16 cellular contexts compared by ENCODE assay signal in genomic region chr11:76049506-76049905, GRCh38.
"Had no signal": no experiment of that assay in that cellular context is flagged by ENCODE, and none has a peak within 500 bp of the region (broad histone marks: within the 10 kb centered on the region; RNA-seq: fewer than 3 reads in every experiment).

No MANE protein-coding gene starts in this region.

- H3K36me3 Mint-ChIP-seq: natural killer cell had no signal

- DNase-seq: dermis blood vessel endothelial cell; esophagus squamous epithelium; gastrocnemius medialis; heart right ventricle; left ventricle myocardium inferior; lower lobe of right lung; natural killer cell; sigmoid colon; stimulated activated CD4-positive, alpha-beta T cell treated with anti-CD3 and anti-CD28 coated beads, Interleukin-4, amount 100 ng/mL, for 4 hours; upper lobe of right lung had no signal

- FAIRE-seq: keratinocyte had no signal

- H3K27me3 Mint-ChIP-seq: memory B cell; stimulated activated naive B cell treated with anti-CD40 and anti-IgM and Interleukin-4, amounts not matched to agents 10 μg/mL and 1 μg/mL and 100 μg/mL, for 72 hours; stimulated activated naive CD8-positive, alpha-beta T cell treated with anti-CD3 and anti-CD28 coated beads, Interleukin-15, amount 100 ng/mL, for 72 hours had no signal

- H3K4me3 Mint-ChIP-seq: memory B cell; mesothelial cell of epicardium; natural killer cell; neural crest cell; stimulated activated naive B cell treated with anti-CD40 and anti-IgM and Interleukin-4, amounts not matched to agents 10 μg/mL and 1 μg/mL and 100 μg/mL, for 72 hours; stimulated activated naive CD8-positive, alpha-beta T cell treated with anti-CD3 and anti-CD28 coated beads, Interleukin-15, amount 100 ng/mL, for 72 hours had no signal

- ATAC-seq: gastrocnemius medialis; heart right ventricle; lower lobe of right lung; natural killer cell; stimulated activated naive B cell treated with anti-CD40 and anti-IgM and Interleukin-4, amounts not matched to agents 10 μg/mL and 1 μg/mL and 100 μg/mL, for 72 hours; stimulated activated naive CD8-positive, alpha-beta T cell treated with anti-CD3 and anti-CD28 coated beads, Interleukin-15, amount 100 ng/mL, for 72 hours; upper lobe of right lung had no signal

- H3K9me3 Mint-ChIP-seq: natural killer cell had no signal

- H3K4me1 Mint-ChIP-seq: stimulated activated naive CD8-positive, alpha-beta T cell treated with anti-CD3 and anti-CD28 coated beads, Interleukin-15, amount 100 ng/mL, for 72 hours had no signal

- H3K27ac Mint-ChIP-seq: memory B cell; mesothelial cell of epicardium; natural killer cell; stimulated activated naive CD8-positive, alpha-beta T cell treated with anti-CD3 and anti-CD28 coated beads, Interleukin-15, amount 100 ng/mL, for 72 hours had no signal
